In genomic region chr2:64880193-64880951, GRCh38 we compare ENCODE assay signal across 18 cellular contexts.
"Had no signal": no experiment of that assay in that cellular context is flagged by ENCODE, and none has a peak within 500 bp of the region (broad histone marks: within the 10 kb centered on the region; RNA-seq: fewer than 3 reads in every experiment).

No MANE protein-coding gene starts in this region.

- H3K9me3 Mint-ChIP-seq: activated naive CD4-positive, alpha-beta T cell treated with anti-CD3 and anti-CD28 coated beads, Interleukin-2, amount 50 U/mL, for 72 hours; activated T-helper 1 cell treated with anti-CD3 and anti-CD28 coated beads, Interleukin-12 subunit alpha, Interleukin-12 subunit beta, Interleukin-2, Interleukin-4 antibody, amounts not matched to agents 30 ng/mL and 10 ng/mL and 1 ng/mL, durations not matched to agents 14 hours and 24 hours and 36 hours; stimulated activated effector memory CD8-positive, alpha-beta T cell treated with anti-CD3 and anti-CD28 coated beads, Interleukin-12 subunit alpha, Interleukin-12 subunit beta, amount 100 ng/mL, for 72 hours; type B pancreatic cell had no signal

- H3K27me3 ChIP-seq: adrenal gland, esophagus squamous epithelium, ovary, right lobe of liver, stomach had no signal

- H3K4me1 ChIP-seq: right lobe of liver had no signal

- H3K4me3 ChIP-seq: adrenal gland, esophagus squamous epithelium, lung, ovary, right lobe of liver, stomach had no signal

- ATAC-seq: right lobe of liver had no signal

- H3K27me3 Mint-ChIP-seq: type B pancreatic cell had no signal

- DNase-seq: activated CD4-positive, alpha-beta T cell treated with anti-CD3 and anti-CD28 coated beads for 1 hour; activated CD4-positive, alpha-beta T cell treated with anti-CD3 and anti-CD28 coated beads, Interleukin-2, amount 50 U/mL, for 4 hours; activated gamma-delta T cell treated with Interleukin-2 at 50 U/mL for 16 hours; activated T-cell treated with anti-CD3 and anti-CD28 coated beads for 4 hours; effector CD8-positive, alpha-beta T cell; esophagus squamous epithelium; ovary; small intestine; stimulated activated CD4-positive, alpha-beta T cell treated with anti-CD3 and anti-CD28 coated beads, Interleukin-4, amount 100 ng/mL, for 24 hours; stomach had no signal

- H3K27ac ChIP-seq: adrenal gland, esophagus squamous epithelium, ovary, right lobe of liver, stomach, VCaP had no signal

- H3K4me3 Mint-ChIP-seq: activated T-helper 1 cell treated with anti-CD3 and anti-CD28 coated beads, Interleukin-12 subunit alpha, Interleukin-12 subunit beta, Interleukin-2, Interleukin-4 antibody, amounts not matched to agents 30 ng/mL and 10 ng/mL and 1 ng/mL, durations not matched to agents 14 hours and 24 hours and 36 hours; stimulated activated effector memory CD8-positive, alpha-beta T cell treated with anti-CD3 and anti-CD28 coated beads, Interleukin-12 subunit alpha, Interleukin-12 subunit beta, amount 100 ng/mL, for 72 hours; type B pancreatic cell had no signal

- H3K27ac Mint-ChIP-seq: activated naive CD4-positive, alpha-beta T cell treated with anti-CD3 and anti-CD28 coated beads, Interleukin-2, amount 50 U/mL, for 72 hours; stimulated activated effector memory CD8-positive, alpha-beta T cell treated with anti-CD3 and anti-CD28 coated beads, Interleukin-12 subunit alpha, Interleukin-12 subunit beta, amount 100 ng/mL, for 72 hours; type B pancreatic cell had no signal

- H3K9me3 ChIP-seq: adrenal gland, esophagus squamous epithelium, ovary, right lobe of liver, stomach had no signal

- H3K36me3 Mint-ChIP-seq: activated naive CD4-positive, alpha-beta T cell treated with anti-CD3 and anti-CD28 coated beads, Interleukin-2, amount 50 U/mL, for 72 hours; stimulated activated effector memory CD8-positive, alpha-beta T cell treated with anti-CD3 and anti-CD28 coated beads, Interleukin-12 subunit alpha, Interleukin-12 subunit beta, amount 100 ng/mL, for 72 hours; type B pancreatic cell had no signal

- H3K36me3 ChIP-seq: adrenal gland, esophagus squamous epithelium, ovary, right lobe of liver, stomach had no signal
